ENCODE assay signal across 12 cellular contexts in genomic region chr21:42631142-42631541, GRCh38.
"Had no signal": no experiment of that assay in that cellular context is flagged by ENCODE, and none has a peak within 500 bp of the region (broad histone marks: within the 10 kb centered on the region; RNA-seq: fewer than 3 reads in every experiment).

No MANE protein-coding gene starts in this region.

- DNase-seq: activated CD4-positive, alpha-beta T cell treated with anti-CD3 and anti-CD28 coated beads, Interleukin-2, amount 10 ng/mL, durations not matched to agents 7 days and 5 days; activated naive CD8-positive, alpha-beta T cell treated with anti-CD3 and anti-CD28 coated beads, Interleukin-2, amount 50 U/mL, for 24 hours; activated T-cell treated with anti-CD3 and anti-CD28 coated beads, Interleukin-2, amount 50 U/mL, for 72 hours; brain microvascular endothelial cell; right cardiac atrium; small intestine; stimulated activated CD4-positive, alpha-beta T cell treated with anti-CD3 and anti-CD28 coated beads, Interleukin-4, amount 100 ng/mL, for 24 hours; T1000 had no signal

- H3K27me3 Mint-ChIP-seq: activated naive CD8-positive, alpha-beta T cell treated with anti-CD3 and anti-CD28 coated beads, Interleukin-2, amount 50 U/mL, for 24 hours had no signal

- H3K4me1 Mint-ChIP-seq: stimulated activated effector memory CD8-positive, alpha-beta T cell treated with anti-CD3 and anti-CD28 coated beads, Interleukin-12 subunit alpha, Interleukin-12 subunit beta, amount 100 ng/mL, for 72 hours had no signal

- ATAC-seq: activated naive CD8-positive, alpha-beta T cell treated with anti-CD3 and anti-CD28 coated beads, Interleukin-2, amount 50 U/mL, for 24 hours; activated T-cell treated with anti-CD3 and anti-CD28 coated beads, Interleukin-2, amount 50 U/mL, for 72 hours; left lung; psoas muscle; stimulated activated effector memory CD8-positive, alpha-beta T cell treated with anti-CD3 and anti-CD28 coated beads, Interleukin-12 subunit alpha, Interleukin-12 subunit beta, amount 100 ng/mL, for 72 hours had no signal

- H3K27ac Mint-ChIP-seq: activated CD4-positive, alpha-beta T cell treated with anti-CD3 and anti-CD28 coated beads, Interleukin-2, amount 10 ng/mL, durations not matched to agents 7 days and 5 days; activated naive CD8-positive, alpha-beta T cell treated with anti-CD3 and anti-CD28 coated beads, Interleukin-2, amount 50 U/mL, for 24 hours; activated T-cell treated with anti-CD3 and anti-CD28 coated beads, Interleukin-2, amount 50 U/mL, for 72 hours; neural progenitor cell; stimulated activated effector memory CD8-positive, alpha-beta T cell treated with anti-CD3 and anti-CD28 coated beads, Interleukin-12 subunit alpha, Interleukin-12 subunit beta, amount 100 ng/mL, for 72 hours had no signal

- H3K9me3 Mint-ChIP-seq: activated CD4-positive, alpha-beta T cell treated with anti-CD3 and anti-CD28 coated beads, Interleukin-2, amount 10 ng/mL, durations not matched to agents 7 days and 5 days; activated naive CD8-positive, alpha-beta T cell treated with anti-CD3 and anti-CD28 coated beads, Interleukin-2, amount 50 U/mL, for 24 hours; activated T-cell treated with anti-CD3 and anti-CD28 coated beads, Interleukin-2, amount 50 U/mL, for 72 hours; neural progenitor cell; stimulated activated effector memory CD8-positive, alpha-beta T cell treated with anti-CD3 and anti-CD28 coated beads, Interleukin-12 subunit alpha, Interleukin-12 subunit beta, amount 100 ng/mL, for 72 hours had no signal

- H3K36me3 Mint-ChIP-seq: neural progenitor cell; stimulated activated effector memory CD8-positive, alpha-beta T cell treated with anti-CD3 and anti-CD28 coated beads, Interleukin-12 subunit alpha, Interleukin-12 subunit beta, amount 100 ng/mL, for 72 hours had no signal

- H3K4me3 Mint-ChIP-seq: activated CD4-positive, alpha-beta T cell treated with anti-CD3 and anti-CD28 coated beads, Interleukin-2, amount 10 ng/mL, durations not matched to agents 7 days and 5 days; activated naive CD8-positive, alpha-beta T cell treated with anti-CD3 and anti-CD28 coated beads, Interleukin-2, amount 50 U/mL, for 24 hours; activated T-cell treated with anti-CD3 and anti-CD28 coated beads, Interleukin-2, amount 50 U/mL, for 72 hours; neural progenitor cell; stimulated activated effector memory CD8-positive, alpha-beta T cell treated with anti-CD3 and anti-CD28 coated beads, Interleukin-12 subunit alpha, Interleukin-12 subunit beta, amount 100 ng/mL, for 72 hours had no signal
